8 cellular contexts compared by ENCODE assay signal in the genomic region with DNA sequence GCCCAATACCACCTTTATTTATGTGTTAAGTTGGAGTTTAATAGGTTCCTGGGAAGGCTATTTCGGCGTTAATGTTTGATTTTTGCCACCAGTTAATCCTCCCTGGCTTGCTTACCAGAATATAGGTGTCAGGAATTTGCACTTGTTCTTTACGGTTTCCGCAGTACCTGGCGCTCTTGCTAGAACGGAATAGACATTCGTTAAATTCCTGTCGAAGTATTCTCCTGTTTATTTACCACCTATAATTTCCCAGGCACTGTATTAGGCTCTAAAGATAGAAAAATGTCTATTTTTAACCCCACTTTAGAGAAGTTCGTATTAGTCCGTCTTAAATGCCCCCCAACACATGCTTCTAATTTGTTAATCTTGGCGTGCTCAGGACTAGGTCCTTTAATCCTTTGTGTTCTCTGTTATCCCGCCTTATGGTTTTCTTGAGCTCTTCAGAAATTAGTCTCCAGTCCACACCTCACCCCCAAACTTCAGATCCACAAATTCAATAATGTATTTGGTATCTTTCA. TPM values are rescaled to one million over a fixed set of nuclear protein-coding genes. Genes with fewer than 3 reads are reported as not detected.
A peak's percentile ranks its signal among the peaks of the same experiment; 100 is the strongest.
DNase-seq lines count a peak whose midpoint lies in the region; ATAC-seq and TF ChIP-seq lines count a peak whose summit lies in the region.

No MANE protein-coding gene starts in this region.

- H3K14ac ChIP-seq in IMR-90 (replicated peaks; ENCODE audit: low read depth, low read length) = 0 out of 2 replicates have a peak overlapping the region, but pooled peaks have one; percentile 29

- POLR2A ChIA-PET in IMR-90 (lab: Charles Lee; ENCODE audit: unreplicated experiment) = no interaction called here

- H3K4ac ChIP-seq in IMR-90 (ENCODE audit: low read depth, low read length) = peak overlapping the region; percentile 62; the same call in 1 of the 2 replicates

- DNase-seq in DND-41 (no peak), IMR-90 (no peak), colonic mucosa (no peak), posterior cingulate gyrus (no peak), COR-L47 (lab: John Stamatoyannopoulos, UW) (no peak), DMS114 treated with DMSO at 0.1 percent for 48 hours (lab: John Stamatoyannopoulos, UW; ENCODE audit: unreplicated experiment) (no peak)
- no peak for DNase-seq in stimulated activated CD4-positive, alpha-beta T cell treated with anti-CD3 and anti-CD28 coated beads, Interleukin-2, amount 100 ng/mL, for 24 hours

- no CpG with 5 or more reads among the region's 12 CpGs for WGBS in IMR-90 (ENCODE audit: extremely low coverage in 2 of 2, insufficient read length in 1 of 2), 2 experiments

- H3K18ac ChIP-seq in IMR-90 (ENCODE audit: low read depth, low read length) = no peak overlapping the region

- dilution Hi-C loops in IMR-90 (cut with HindIII; ENCODE audit: low sequenced_read_pairs, unreplicated experiment) = no loop called here

- H2AFZ ChIP-seq in DND-41 (ENCODE audit: low read depth, low read length) = peak overlapping the region; percentile 85
- H2AFZ ChIP-seq in IMR-90 (replicated peaks; ENCODE audit: low read length, poor library complexity) = peak overlapping the region; percentile 100
- H2AFZ ChIP-seq in neuron (ENCODE audit: low read depth, low read length) = peak overlapping the region; percentile 82

- in situ Hi-C loops in IMR-90 (cut with MboI; ENCODE audit: low sequenced_read_pairs) = no loop called here

- H3K4me1 ChIP-seq in DND-41 (ENCODE audit: insufficient read depth, low read length) = peaks cover 27% of the 10 kb centered on the region
- no peaks in the 10 kb centered on the region for H3K4me1 ChIP-seq in IMR-90 (ENCODE audit: control insufficient read depth, insufficient read depth, low read length)
- no peaks in the 10 kb centered on the region for H3K4me1 ChIP-seq in colonic mucosa
- H3K4me1 ChIP-seq in neuron (ENCODE audit: insufficient read depth, low read length) = peaks cover 3% of the 10 kb centered on the region

- H3K27ac ChIP-seq in DND-41 (ENCODE audit: low read length) (peak overlapping the region; percentile 77), IMR-90 (ENCODE audit: insufficient read depth, low read length) (no peak overlapping the region; the same call in 1 of the 2 replicates), colonic mucosa (no peak overlapping the region)

- H3K9me1 ChIP-seq in IMR-90 (ENCODE audit: insufficient read depth, low read length) = no peaks in the 10 kb centered on the region

- H3K4me2 ChIP-seq in DND-41 (ENCODE audit: insufficient read depth, low read length) (peak overlapping the region; percentile 75), IMR-90 (ENCODE audit: low read depth, low read length) (peak overlapping the region; percentile 86)

- BruUV-seq in IMR-90 (replicated peaks; lab: Mats Ljungman, UMichigan) = no TSS peak

- H3K56ac ChIP-seq in IMR-90 (ENCODE audit: extremely low read depth, insufficient read depth, low read length) = peak overlapping the region; percentile 43; the same call in 1 of the 2 replicates

- H4K20me1 ChIP-seq in DND-41 (ENCODE audit: insufficient read depth, low read length) (no peaks in the 10 kb centered on the region), IMR-90 (ENCODE audit: insufficient read depth, low read length) (no peaks in the 10 kb centered on the region)

- H4K91ac ChIP-seq in IMR-90 (ENCODE audit: insufficient read depth, low read depth, low read length) = no peak overlapping the region

- H4K8ac ChIP-seq in IMR-90 (ENCODE audit: low read depth in 2 of 2, low read length in 2 of 2) = peak overlapping the region in 1 of 2 experiments; percentile 64; a peak in 2 of 4 replicates

- TF ChIP-seq RAD21 in IMR-90 (IDR thresholded peaks at IDR 0.05; ENCODE audit: low read length) = no peak

- H3K79me1 ChIP-seq in IMR-90 (ENCODE audit: low read depth in 1 of 2, low read length in 2 of 2) = peaks cover 5 to 38% of the 10 kb centered on the region in 2 experiments

- peaks cover 53% of the 10 kb centered on the region for H3K79me2 ChIP-seq in DND-41 (ENCODE audit: insufficient read depth, low read length)

- intact Hi-C loops in IMR-90 (cut with micrococcal nuclease) = no loop called here
- intact Hi-C loops in colonic mucosa (cut with DNase I) = no loop called here
- intact Hi-C loops in posterior cingulate gyrus (cut with DNase I) = no loop called here

- no peak overlapping the region for H2BK15ac ChIP-seq in IMR-90 (ENCODE audit: low read depth, low read length)

- peak overlapping the region; percentile 76 for H3K23ac ChIP-seq in IMR-90 (ENCODE audit: low read depth, low read length)

- TF ChIP-seq CTCF in DND-41 (IDR thresholded peaks at IDR 0.05; ENCODE audit: borderline replicate concordance, extremely low read depth, low read length, poor library complexity, severe bottlenecking) = no peak
- no peak for TF ChIP-seq CTCF in IMR-90 (conservative IDR thresholded peaks at IDR 0.05; ENCODE audit: low read depth, low read length)
- no peak for TF ChIP-seq CTCF in colonic mucosa (IDR thresholded peaks at IDR 0.05)

- H3K36me3 ChIP-seq in DND-41 (ENCODE audit: insufficient read depth, low read length) = peaks cover 2% of the 10 kb centered on the region; the same call in 1 of the 2 replicates
- H3K36me3 ChIP-seq in IMR-90 (ENCODE audit: control insufficient read depth, insufficient read depth, low read length) = no peaks in the 10 kb centered on the region
- no peaks in the 10 kb centered on the region for H3K36me3 ChIP-seq in colonic mucosa
- H3K36me3 ChIP-seq in neuron (ENCODE audit: insufficient read depth, low read length) = no peaks in the 10 kb centered on the region

- H2BK5ac ChIP-seq in IMR-90 (ENCODE audit: low read depth, low read length, poor library complexity, severe bottlenecking) = no peak overlapping the region

- TF ChIP-seq POLR2A in IMR-90 (IDR thresholded peaks at IDR 0.05; ENCODE audit: low read depth, low read length) = no peak

- no peak overlapping the region for H2BK20ac ChIP-seq in IMR-90 (ENCODE audit: low read depth, low read length)

- H3K27me3 ChIP-seq in DND-41 (ENCODE audit: insufficient read depth, low read length, poor library complexity) (no peaks in the 10 kb centered on the region), IMR-90 (ENCODE audit: control insufficient read depth, insufficient read depth, low read length) (no peaks in the 10 kb centered on the region), colonic mucosa (no peaks in the 10 kb centered on the region), neuron (ENCODE audit: insufficient read depth, low read length) (no peaks in the 10 kb centered on the region)

- H3K4me3 ChIP-seq in DND-41 (ENCODE audit: low read depth in 1 of 2, low read length in 2 of 2) (peak overlapping the region; percentile 74 to 88; a peak in 3 of 4 replicates), IMR-90 (ENCODE audit: insufficient read depth, low read depth, low read length) (peak overlapping the region; percentile 93), colonic mucosa (peak overlapping the region; percentile 68), neuron (ENCODE audit: low read length) (peak overlapping the region; percentile 63)

- no peak overlapping the region for H4K5ac ChIP-seq in IMR-90 (ENCODE audit: low read depth, low read length)

- H2BK120ac ChIP-seq in IMR-90 (ENCODE audit: low read depth, low read length) = no peak overlapping the region

- H2AK5ac ChIP-seq in IMR-90 (ENCODE audit: low read depth, low read length) = no peak overlapping the region

- ATAC-seq in DND-41 (ENCODE audit: insufficient read depth, low read depth) (no peak), IMR-90 (ENCODE audit: low read depth) (no peak)

- H3K9me3 ChIP-seq in DND-41 (ENCODE audit: insufficient read depth, low read length, severe bottlenecking) (no peaks in the 10 kb centered on the region), IMR-90 (ENCODE audit: control insufficient read depth, insufficient read depth, low read length) (no peaks in the 10 kb centered on the region), colonic mucosa (no peaks in the 10 kb centered on the region), neuron (ENCODE audit: low read length) (peaks cover 3% of the 10 kb centered on the region)

- H3K9ac ChIP-seq in DND-41 (ENCODE audit: low read depth, low read length) = peak overlapping the region; percentile 68
- peak overlapping the region; percentile 61; the same call in 1 of the 2 replicates for H3K9ac ChIP-seq in IMR-90 (ENCODE audit: low read depth, low read length)
- peak overlapping the region; percentile 65 to 76 for H3K9ac ChIP-seq in colonic mucosa (ENCODE audit: low read depth in 2 of 2, low read length in 2 of 2)

- CTCF ChIA-PET in IMR-90 (lab: Yijun Ruan, JAX) = no interaction called here

- H2AK9ac ChIP-seq in IMR-90 (replicated peaks; ENCODE audit: low read depth, low read length, poor library complexity) = peak overlapping the region; percentile 38

TF ChIP-seq in IMR-90, 13 proteins besides CTCF, POLR2A, EP300 and RAD21:
- TF ChIP-seq CEBPB (IDR thresholded peaks at IDR 0.05; ENCODE audit: low read depth, low read length) (no peak), BHLHE40 (IDR thresholded peaks at IDR 0.05; ENCODE audit: low read depth, low read length) (no peak), CHD1 (IDR thresholded peaks at IDR 0.05; ENCODE audit: low read depth, low read length) (no peak)

RNA-seq across cellular contexts. Expression of a gene that starts 0.6 kb away (rescaled TPM):
- 3.8 and 6.9 TPM in 2 replicates for total RNA-seq in IMR-90 (2012; rRNA removed)
- 3.3 and 4.3 TPM in 2 replicates for polyA plus RNA-seq in IMR-90 (2012; rRNA removed)
- 0.08 and 0.16 TPM in 2 replicates for polyA plus RNA-seq in IMR-90 (2012; cell fraction: cytosol; rRNA removed)
- polyA plus RNA-seq in IMR-90 (2012; cell fraction: nucleus; rRNA removed; ENCODE audit: low replicate concordance) = 1.6 and 13.3 TPM in 2 replicates
- 10 to 100 TPM in 1 of 2 donors, 1 to 10 TPM in 1; 3.8 to 10.3 TPM for total RNA-seq in colonic mucosa

RNA-seq across cellular contexts. Expression of a gene that starts 46.7 kb away (rescaled TPM):
- total RNA-seq in IMR-90 (2012; rRNA removed) (4.7 and 6.9 TPM in 2 replicates), colonic mucosa (1 to 10 TPM; 1.7 to 1.9 TPM)
- 1.5 TPM in 2 replicates for polyA plus RNA-seq in IMR-90 (2012; rRNA removed)
- 0.29 and 0.46 TPM in 2 replicates for polyA plus RNA-seq in IMR-90 (2012; cell fraction: cytosol; rRNA removed)
- polyA plus RNA-seq in IMR-90 (2012; cell fraction: nucleus; rRNA removed; ENCODE audit: low replicate concordance) = 1.7 and 3.4 TPM in 2 replicates
